ENCODE assay signal across 8 cellular contexts in genomic region chr2:219571311-219572236, GRCh38. TPM values are rescaled to one million over a fixed set of nuclear protein-coding genes. Genes with fewer than 3 reads are reported as not detected.
DNase-seq lines count a peak whose midpoint lies in the region; ATAC-seq and TF ChIP-seq lines count a peak whose summit lies in the region.

Gene OBSL1, minus strand, starts transcription at chr2:219571539. Its CDS starts 307 bp downstream, at chr2:219571232.

- H3K4me1 ChIP-seq in HAP-1 = peaks cover 17% of the 10 kb centered on the region
- H3K4me1 ChIP-seq in mammary epithelial cell (ENCODE audit: insufficient read depth, low read length) = peaks cover 16% of the 10 kb centered on the region

- H3K27me3 ChIP-seq in AG04450 (ENCODE audit: control insufficient read depth, insufficient read depth, low read length) (peaks cover 22% of the 10 kb centered on the region), HAP-1 (ENCODE audit: low read depth) (no peaks in the 10 kb centered on the region), mammary epithelial cell (ENCODE audit: insufficient read depth, low read length) (no peaks in the 10 kb centered on the region)

- peak within 1 kb of the TSS; percentile 21 for H3K27ac ChIP-seq in AG04450 (ENCODE audit: low read depth, low read length)
- H3K27ac ChIP-seq in mammary epithelial cell (ENCODE audit: insufficient read depth, low read depth, low read length) = no peak within 1 kb of the TSS

- H3K79me2 ChIP-seq in mammary epithelial cell (ENCODE audit: insufficient read depth, low read length) = peaks cover 10% of the 10 kb centered on the region

- H3K4me3 ChIP-seq in AG04450 (ENCODE audit: low read depth, low read length) (peak within 1 kb of the TSS; percentile 68), HAP-1 (peak within 1 kb of the TSS; percentile 51), mammary epithelial cell (replicated peaks in 1 of 3; ENCODE audit: insufficient read depth in 1 of 3, low read depth in 2 of 3, low read length in 3 of 3) (peak within 1 kb of the TSS; percentile 43 to 79 (median 76)), iPS-18c (ENCODE audit: insufficient read depth, low read depth, low read length) (peak within 1 kb of the TSS; percentile 58), retinal pigment epithelial cell (ENCODE audit: low read length) (peak within 1 kb of the TSS; percentile 52)

- no TSS peak for BruUV-seq in mammary epithelial cell (replicated peaks; lab: Mats Ljungman, UMichigan)

- dilution Hi-C loops in mammary epithelial cell (cut with HindIII; ENCODE audit: low sequenced_read_pairs) = no loop called here

- intact Hi-C loops in mammary epithelial cell (cut with micrococcal nuclease) = loop anchor here (10.0 kb wide), 1 partner anchor 113 kb away; no protein-coding TSS in a partner anchor

- TF ChIP-seq CTCF in AG04450 (IDR thresholded peaks at IDR 0.05; ENCODE audit: low read depth, low read length) (no peak), mammary epithelial cell (conservative IDR thresholded peaks at IDR 0.05 in 1 of 2, IDR thresholded peaks at IDR 0.05 in 1 of 2; ENCODE audit: extremely low read depth in 1 of 2, insufficient read depth in 1 of 2, low read depth in 1 of 2, low read length in 2 of 2) (no peak), retinal pigment epithelial cell (conservative IDR thresholded peaks at IDR 0.05; ENCODE audit: low read depth, low read length) (no peak)

- POLR2A ChIA-PET in AG04450 (lab: Yijun Ruan, JAX) = interaction anchor here (0.8 to 2.4 kb wide), 7 partner anchors 11 to 54 kb away, joined by 3 to 18 read pairs (median 8); partner anchors contain the start of genes CHPF, STK11IP and TMEM198

- DNase-seq in AG04450 (ENCODE audit: low read depth, low spot score) = no peak
- peak; percentile 82 to 93 for DNase-seq in HAP-1 (ENCODE audit: low spot score in 2 of 2)
- DNase-seq in NCI-H82 treated with DMSO at 0.1 percent for 48 hours (lab: John Stamatoyannopoulos, UW; ENCODE audit: unreplicated experiment) = peak; percentile 72
- peak; percentile 65 for DNase-seq in mammary epithelial cell
- peak; percentile 52 for DNase-seq in retinal pigment epithelial cell (ENCODE audit: low read depth)
- no peak for DNase-seq in putamen (ENCODE audit: low spot score)

- H3K36me3 ChIP-seq in HAP-1 (replicated peaks) (peaks cover 3% of the 10 kb centered on the region; the same call in 1 of the 2 replicates), mammary epithelial cell (ENCODE audit: insufficient read depth, low read length) (no peaks in the 10 kb centered on the region)

- no peak within 1 kb of the TSS for H3K9ac ChIP-seq in mammary epithelial cell (ENCODE audit: insufficient read depth, low read length)

- H2AFZ ChIP-seq in mammary epithelial cell (ENCODE audit: low read depth, low read length) = peak within 1 kb of the TSS; percentile 91

- 14% methylated on average over 7 of the region's 42 CpGs for WGBS in mammary epithelial cell (ENCODE audit: low coverage, missing lambda C conversion rate)

- no peak for ATAC-seq in HG03159 (IDR thresholded peaks at IDR 0.05; ENCODE audit: unreplicated experiment)

- H3K4me2 ChIP-seq in mammary epithelial cell (ENCODE audit: insufficient read depth, low read depth, low read length) = peak within 1 kb of the TSS; percentile 94

- no peaks in the 10 kb centered on the region for H4K20me1 ChIP-seq in mammary epithelial cell (ENCODE audit: insufficient read depth, low read length)

- in situ Hi-C loops in HAP-1 (cut with MboI; ENCODE audit: low sequenced_read_pairs) = no loop called here
- in situ Hi-C loops in mammary epithelial cell (cut with MboI; ENCODE audit: low sequenced_read_pairs in 2 of 2) = no loop called here

- peaks cover 4% of the 10 kb centered on the region; the same call in 1 of the 2 replicates for H3K9me3 ChIP-seq in AG04450 (ENCODE audit: control insufficient read depth, insufficient read depth, low read length)
- no peaks in the 10 kb centered on the region for H3K9me3 ChIP-seq in HAP-1
- H3K9me3 ChIP-seq in mammary epithelial cell (replicated peaks; ENCODE audit: insufficient read depth, low read length) = no peaks in the 10 kb centered on the region
- H3K9me3 ChIP-seq in iPS-18c (ENCODE audit: control insufficient read depth, insufficient read depth, low read length) = peaks cover 3% of the 10 kb centered on the region

- CTCF ChIA-PET in AG04450 (lab: Charles Lee) = interaction anchor here (0.6 to 4.6 kb wide), 6 partner anchors 11 to 118 kb away, joined by 3 to 35 read pairs (median 6); no protein-coding TSS in a partner anchor
- CTCF ChIA-PET in mammary epithelial cell (lab: Charles Lee; ENCODE audit: low non-redundant PET) = interaction anchor here (0.5 to 0.6 kb wide), 2 partner anchors 11 to 74 kb away, joined by 3 to 5 read pairs; no protein-coding TSS in a partner anchor

RNA-seq across cellular contexts. Expression of gene OBSL1, which starts in this region (rescaled TPM):
- polyA plus RNA-seq in AG04450 (2011; rRNA removed) = 35.5 and 46.8 TPM in 2 replicates
- polyA minus RNA-seq in AG04450 (2011; rRNA and poly(A)+ RNA removed) = 58.9 and 74.4 TPM in 2 replicates
- 10 to 100 TPM; 32.6 to 52.8 TPM for total RNA-seq in mammary epithelial cell
- 30.8 TPM for polyA plus RNA-seq in mammary epithelial cell
- polyA minus RNA-seq in mammary epithelial cell = 39.7 TPM

Comparison
In these comparisons a context has a peak if more than half of its experiments do, and no peak if none do; other contexts are left out.
1. DNase-seq: peak in HAP-1 (2 of 2), NCI-H82 treated with DMSO at 0.1 percent for 48 hours (single experiment), mammary epithelial cell (single experiment) and retinal pigment epithelial cell (single experiment); none in AG04450 (single experiment) and putamen (single experiment).
2. Peak in every context shown above with its lines, with median percentiles within 50 percentile points of each other: H3K4me3 ChIP-seq.